In genomic region chr15:75904241-75904631, GRCh38 we compare ENCODE assay signal across 8 cellular contexts. TPM values are rescaled to one million over a fixed set of nuclear protein-coding genes. Genes with fewer than 3 reads are reported as not detected.
DNase-seq lines count a peak whose midpoint lies in the region; ATAC-seq lines count a peak whose summit lies in the region.

No MANE protein-coding gene starts in this region.

- no peaks in the 10 kb centered on the region for H3K9me3 Mint-ChIP-seq in activated CD4-positive, alpha-beta T cell treated with anti-CD3 and anti-CD28 coated beads for 36 hours (ENCODE audit: low read depth)
- H3K9me3 Mint-ChIP-seq in activated naive CD4-positive, alpha-beta T cell treated with anti-CD3 and anti-CD28 coated beads, Interleukin-2, amount 50 U/mL, for 72 hours = no peaks in the 10 kb centered on the region

- H3K27me3 Mint-ChIP-seq in activated CD4-positive, alpha-beta T cell treated with anti-CD3 and anti-CD28 coated beads for 36 hours = no peaks in the 10 kb centered on the region

- peak overlapping the region; percentile 98 for H3K27ac Mint-ChIP-seq in activated CD4-positive, alpha-beta T cell treated with anti-CD3 and anti-CD28 coated beads for 36 hours
- H3K27ac Mint-ChIP-seq in activated naive CD4-positive, alpha-beta T cell treated with anti-CD3 and anti-CD28 coated beads, Interleukin-2, amount 50 U/mL, for 72 hours = peak overlapping the region; percentile 95 to 96

- H3K4me3 Mint-ChIP-seq in activated CD4-positive, alpha-beta T cell treated with anti-CD3 and anti-CD28 coated beads for 36 hours = peak overlapping the region; percentile 97

- ATAC-seq in activated CD4-positive, alpha-beta T cell treated with anti-CD3 and anti-CD28 coated beads for 36 hours = peak; percentile 16
- ATAC-seq in HG02970 (IDR thresholded peaks at IDR 0.05; ENCODE audit: low FRiP score, unreplicated experiment) = peak; percentile 5
- peak; percentile 37 to 46 for ATAC-seq in activated naive CD4-positive, alpha-beta T cell treated with anti-CD3 and anti-CD28 coated beads, Interleukin-2, amount 50 U/mL, for 72 hours
- ATAC-seq in left cardiac atrium = peak; percentile 31 to 60

- CTCF ChIA-PET in activated CD4-positive, alpha-beta T cell treated with anti-CD3 and anti-CD28 coated beads for 36 hours (lab: Charles Lee) = no interaction called here

- DNase-seq in activated CD4-positive, alpha-beta T cell treated with anti-CD3 and anti-CD28 coated beads for 36 hours = peak; percentile 47
- no peak for DNase-seq in activated CD4-positive, alpha-beta T cell treated with anti-CD3 and anti-CD28 coated beads for 1 hour
- peak; percentile 22 for DNase-seq in NCI-H226
- peak in 1 of 2 donors; percentile 33 for DNase-seq in activated naive CD4-positive, alpha-beta T cell treated with anti-CD3 and anti-CD28 coated beads, Interleukin-2, amount 50 U/mL, for 72 hours (ENCODE audit: low spot score in 2 of 2)
- peak; percentile 24 for DNase-seq in left cardiac atrium
- DNase-seq in pons (ENCODE audit: low spot score) = peak; percentile 3
- DNase-seq in activated CD8-positive, alpha-beta memory T cell treated with anti-CD3 and anti-CD28 coated beads for 24 hours = no peak

- H3K36me3 Mint-ChIP-seq in activated CD4-positive, alpha-beta T cell treated with anti-CD3 and anti-CD28 coated beads for 36 hours (ENCODE audit: low read depth) = peaks cover 25% of the 10 kb centered on the region
- H3K36me3 Mint-ChIP-seq in activated naive CD4-positive, alpha-beta T cell treated with anti-CD3 and anti-CD28 coated beads, Interleukin-2, amount 50 U/mL, for 72 hours = peaks cover 24 to 29% of the 10 kb centered on the region in 2 donors

- H3K4me1 Mint-ChIP-seq in activated CD4-positive, alpha-beta T cell treated with anti-CD3 and anti-CD28 coated beads for 36 hours = peaks cover 45% of the 10 kb centered on the region

- POLR2A ChIA-PET in activated CD4-positive, alpha-beta T cell treated with anti-CD3 and anti-CD28 coated beads for 36 hours (lab: Charles Lee) = interaction anchor here (0.6 kb wide), 1 partner anchor 279 kb away, joined by 3 read pairs; the partner anchor contains the start of gene SNUPN

- intact Hi-C loops in activated CD4-positive, alpha-beta T cell treated with anti-CD3 and anti-CD28 coated beads for 36 hours (cut with DNase I, micrococcal nuclease) = loop anchor here (2.0 to 5.0 kb wide), 7 partner anchors 61 to 1287 kb away; partner anchors contain the start of genes C15orf39 (in 1 of the 2), CLK3 (in 1 of the 2), SNUPN (in 1 of the 2) and UBE2Q2 (in 1 of the 2)
- intact Hi-C loops in left cardiac atrium (cut with DNase I) = loop anchor here in 1 of 2 donors (5.0 kb wide), 1 partner anchor 57 kb away; no protein-coding TSS in a partner anchor

RNA-seq across cellular contexts. Expression of gene FBXO22, which starts 0.6 kb away (rescaled TPM):
- total RNA-seq in activated CD4-positive, alpha-beta T cell treated with anti-CD3 and anti-CD28 coated beads for 36 hours = 10 to 100 TPM; 51.4 to 59.2 TPM
- 100 to 1,000 TPM in 1 of 2 donors, 10 to 100 TPM in 1; 40.3 to 104 TPM for total RNA-seq in activated naive CD4-positive, alpha-beta T cell treated with anti-CD3 and anti-CD28 coated beads, Interleukin-2, amount 50 U/mL, for 72 hours
- total RNA-seq in left cardiac atrium = 10 to 100 TPM; 16.6 to 17.3 TPM

Comparison
In these comparisons a context has a peak if more than half of its experiments do, and no peak if none do; other contexts are left out.
1. DNase-seq: peak in activated CD4-positive, alpha-beta T cell treated with anti-CD3 and anti-CD28 coated beads for 36 hours (single experiment), NCI-H226 (single experiment), left cardiac atrium (single experiment) and pons (single experiment); none in activated CD4-positive, alpha-beta T cell treated with anti-CD3 and anti-CD28 coated beads for 1 hour (single experiment) and activated CD8-positive, alpha-beta memory T cell treated with anti-CD3 and anti-CD28 coated beads for 24 hours (single experiment).
2. Peak in every context shown above with its lines, with median percentiles within 50 percentile points of each other: ATAC-seq.